Comparison of ENCODE assay signal across 13 cellular contexts in genomic region chr5:123807177-123807900, GRCh38.
DNase-seq lines count a peak whose midpoint lies in the region; ATAC-seq, FAIRE-seq and TF ChIP-seq lines count a peak whose summit lies in the region.
"Had no signal": no experiment of that assay in that cellular context is flagged by ENCODE, and none has a peak within 500 bp of the region (broad histone marks: within the 10 kb centered on the region; RNA-seq: fewer than 3 reads in every experiment).

No MANE protein-coding gene starts in this region.

- TF ChIP-seq RAD21 in Ishikawa (IDR thresholded peaks at IDR 0.05; ENCODE audit: low read depth): no peak

- peak; percentile 54 for DNase-seq in AG20443 (ENCODE audit: low spot score)
- peak; percentile 14 for DNase-seq in SHP77 treated with DMSO at 0.1 percent for 48 hours (lab: John Stamatoyannopoulos, UW)
- no peak for DNase-seq in epidermal melanocyte (ENCODE audit: insufficient read length, low spot score)
- DNase-seq: activated effector memory CD4-positive, alpha-beta T cell treated with anti-CD3 and anti-CD28 coated beads, Interleukin-2, amount 50 U/mL, for 16 hours; cortex of kidney; NCI-H524 treated with DMSO at 0.1 percent for 48 hours; posterior cingulate gyrus had no signal

- ATAC-seq in GM21786 (IDR thresholded peaks at IDR 0.05; ENCODE audit: unreplicated experiment): no peak
- no peak for ATAC-seq in GM18502 (IDR thresholded peaks at IDR 0.05; ENCODE audit: poor library complexity, unreplicated experiment)
- no peak for ATAC-seq in HG03571 (IDR thresholded peaks at IDR 0.05; ENCODE audit: unreplicated experiment)
- ATAC-seq: WTC11 had no signal

- peak; percentile 80 for TF ChIP-seq EP300 in Ishikawa (IDR thresholded peaks at IDR 0.05; ENCODE audit: borderline replicate concordance)

- peak; percentile 70 for FAIRE-seq in islet of Langerhans (lab: Jason Lieb, UNC)

TF ChIP-seq in Ishikawa, 13 proteins besides CTCF, POLR2A, EP300 and RAD21:
- TF ChIP-seq CREB1 (IDR thresholded peaks at IDR 0.05; ENCODE audit: low read depth) (no peak), NFIC (IDR thresholded peaks at IDR 0.05) (peak; percentile 74), MAX (IDR thresholded peaks at IDR 0.05) (peak; percentile 54; the same call in 1 of the 2 replicates), TEAD4 (IDR thresholded peaks at IDR 0.05) (peak; percentile 90), TCF12 (IDR thresholded peaks at IDR 0.05; ENCODE audit: low read depth) (peak; percentile 84), USF1 (IDR thresholded peaks at IDR 0.05) (no peak), TAF1 (IDR thresholded peaks at IDR 0.05; ENCODE audit: low read depth) (no peak), REST (IDR thresholded peaks at IDR 0.05; ENCODE audit: low read depth) (no peak), ZBTB7A (IDR thresholded peaks at IDR 0.05; ENCODE audit: low read depth) (no peak), FOXM1 (IDR thresholded peaks at IDR 0.05; ENCODE audit: borderline replicate concordance, low read depth) (peak; percentile 45), CEBPB (IDR thresholded peaks at IDR 0.05) (no peak)
